ENCODE assay signal across 8 cellular contexts in genomic region chr14:67819563-67820411, GRCh38. TPM values are rescaled to one million over a fixed set of nuclear protein-coding genes. Genes with fewer than 3 reads are reported as not detected.
DNase-seq lines count a peak whose midpoint lies in the region; ATAC-seq and TF ChIP-seq lines count a peak whose summit lies in the region.

Gene RAD51B, plus strand, starts transcription at chr14:67819779.

- intact Hi-C loops in left lung (cut with DNase I) = no loop called here

- no peak for TF ChIP-seq CTCF in BE2C (IDR thresholded peaks at IDR 0.05; ENCODE audit: low read depth, low read length)
- TF ChIP-seq CTCF in left lung (IDR thresholded peaks at IDR 0.05) = no peak

- peak within 1 kb of the TSS; percentile 97 for H3K4me3 ChIP-seq in BE2C (ENCODE audit: low read depth, low read length)
- H3K4me3 ChIP-seq in left lung = peak within 1 kb of the TSS; percentile 70 to 91

- H3K36me3 ChIP-seq in BE2C = no peaks in the 10 kb centered on the region
- H3K36me3 ChIP-seq in left lung = no peaks in the 10 kb centered on the region

- H3K4me1 ChIP-seq in BE2C (peaks cover 2% of the 10 kb centered on the region; the same call in 1 of the 2 replicates), left lung (peaks cover 16 to 52% of the 10 kb centered on the region in 2 donors)

- H3K27ac ChIP-seq in left lung = peak within 1 kb of the TSS; percentile 64 to 84

- no peaks in the 10 kb centered on the region; the same call in 1 of the 2 replicates for H3K9me3 ChIP-seq in BE2C
- H3K9me3 ChIP-seq in left lung = no peaks in the 10 kb centered on the region

- ATAC-seq in GM19324 (IDR thresholded peaks at IDR 0.05; ENCODE audit: low FRiP score, unreplicated experiment) (peak; percentile 58), HG03469 (IDR thresholded peaks at IDR 0.05; ENCODE audit: unreplicated experiment) (peak; percentile 46), left lung (peak; percentile 84)

- DNase-seq in BE2C = peak; percentile 84
- DNase-seq in NCI-H748 treated with DMSO at 0.1 percent for 48 hours (lab: John Stamatoyannopoulos, UW) = peak; percentile 70
- DNase-seq in activated CD4-positive, alpha-beta T cell treated with anti-CD3 and anti-CD28 coated beads, Interleukin-2, amount 50 U/mL, for 1 hour = peak; percentile 83
- peak; percentile 75 to 87 for DNase-seq in dermis microvascular lymphatic vessel endothelial cell (ENCODE audit: low read depth in 2 of 2)
- peak; percentile 86 to 89 for DNase-seq in left lung
- DNase-seq in stimulated activated CD4-positive, alpha-beta T cell treated with anti-CD3 and anti-CD28 coated beads, Interleukin-2, amount 100 ng/mL, for 4 hours (ENCODE audit: low read depth) = peak; percentile 77

- H3K27me3 ChIP-seq in BE2C (no peaks in the 10 kb centered on the region), left lung (no peaks in the 10 kb centered on the region)

RNA-seq across cellular contexts. Expression of gene RAD51B, which starts in this region (rescaled TPM):
- 2.6 TPM for polyA plus RNA-seq in BE2C (2012; ENCODE audit: insufficient read depth, insufficient read length, low read depth)
- 6.3 and 9.2 TPM in 2 replicates for total RNA-seq in dermis microvascular lymphatic vessel endothelial cell
- 10 to 100 TPM; 18.3 TPM for total RNA-seq in left lung

Comparison
In these comparisons a context has a peak if more than half of its experiments do, and no peak if none do; other contexts are left out.
1. Peak in every context shown above with its lines: DNase-seq, ATAC-seq, H3K4me3 ChIP-seq and H3K27ac ChIP-seq.